12 cellular contexts compared by ENCODE assay signal in the genomic region with DNA sequence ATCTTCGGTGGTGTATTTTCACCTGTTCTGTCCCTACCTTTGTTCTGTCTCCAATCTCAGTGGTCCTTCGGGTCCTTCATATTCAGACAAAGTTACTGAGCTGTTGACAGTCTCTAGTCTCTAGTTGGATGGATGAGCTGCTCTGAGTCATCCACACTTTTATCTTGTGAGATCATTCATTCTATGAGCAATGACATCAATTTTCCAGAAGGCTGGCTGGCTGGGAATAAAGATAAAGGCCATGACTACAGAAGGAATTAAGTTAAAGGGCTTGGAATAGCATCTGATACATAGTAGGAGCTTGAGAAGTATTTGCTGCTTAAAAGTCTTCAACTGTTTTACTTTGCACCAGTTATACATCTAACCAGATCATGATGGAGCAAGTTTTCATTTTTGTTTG. TPM values are rescaled to one million over a fixed set of nuclear protein-coding genes. Genes with fewer than 3 reads are reported as not detected.
DNase-seq lines count a peak whose midpoint lies in the region; ATAC-seq and TF ChIP-seq lines count a peak whose summit lies in the region.
"Had no signal": no experiment of that assay in that cellular context is flagged by ENCODE, and none has a peak within 500 bp of the region (broad histone marks: within the 10 kb centered on the region; RNA-seq: fewer than 3 reads in every experiment).

No MANE protein-coding gene starts in this region.

- 27% methylated on average over 2 of the region's 2 CpGs for WGBS in right cardiac atrium
- 43 to 55% methylated on average over 2 of the region's 2 CpGs for WGBS in thyroid gland, 2 donors

- H3K27me3 ChIP-seq in right cardiac atrium (ENCODE audit: control insufficient read depth, insufficient read depth) (no peaks in the 10 kb centered on the region), thyroid gland (no peaks in the 10 kb centered on the region)
- H3K27me3 ChIP-seq: BLaER1 treated with 17β-estradiol and CSF1 and Interleukin-3, amounts not matched to agents 10 nM and 100 nM had no signal

- TF ChIP-seq POLR2A in thyroid gland (IDR thresholded peaks at IDR 0.05), result no peak

- ATAC-seq in activated naive CD4-positive, alpha-beta T cell treated with anti-CD3 and anti-CD28 coated beads, Interleukin-2, amount 50 U/mL, for 72 hours, result peak; percentile 18 to 57
- ATAC-seq in right cardiac atrium (peak; percentile 47 to 79), GM19328 (IDR thresholded peaks at IDR 0.05; ENCODE audit: unreplicated experiment) (no peak), GM19452 (IDR thresholded peaks at IDR 0.05; ENCODE audit: unreplicated experiment) (no peak)

- TF ChIP-seq CTCF in thyroid gland (IDR thresholded peaks at IDR 0.05), result no peak
- no peak for TF ChIP-seq CTCF in glutamatergic neuron (IDR thresholded peaks at IDR 0.05; ENCODE audit: partially characterized antibody, unreplicated experiment)

- H3K9me3 ChIP-seq in right cardiac atrium (ENCODE audit: control insufficient read depth, low read length), result no peaks in the 10 kb centered on the region
- no peaks in the 10 kb centered on the region for H3K9me3 ChIP-seq in thyroid gland

- no peak overlapping the region for H3K27ac Mint-ChIP-seq in activated naive CD4-positive, alpha-beta T cell treated with anti-CD3 and anti-CD28 coated beads, Interleukin-2, amount 50 U/mL, for 72 hours
- H3K27ac Mint-ChIP-seq in glutamatergic neuron (ENCODE audit: unreplicated experiment), result no peak overlapping the region

- no peaks in the 10 kb centered on the region for H3K36me3 ChIP-seq in thyroid gland
- H3K36me3 ChIP-seq: BLaER1 treated with 17β-estradiol and CSF1 and Interleukin-3, amounts not matched to agents 10 nM and 100 nM had no signal

- intact Hi-C loops in right cardiac atrium (cut with DNase I) (no loop called here), thyroid gland (cut with DNase I) (no loop called here)

- no peaks in the 10 kb centered on the region for H3K27me3 Mint-ChIP-seq in glutamatergic neuron (ENCODE audit: unreplicated experiment)

- H3K4me1 ChIP-seq in right cardiac atrium (ENCODE audit: control insufficient read depth, insufficient read depth, low read length), result no peaks in the 10 kb centered on the region
- H3K4me1 ChIP-seq in thyroid gland, result peaks cover 22 to 37% of the 10 kb centered on the region in 2 donors

- no peak for DNase-seq in activated naive CD4-positive, alpha-beta T cell treated with anti-CD3 and anti-CD28 coated beads, Interleukin-2, amount 50 U/mL, for 72 hours (ENCODE audit: low spot score in 2 of 2)
- DNase-seq in activated naive CD4-positive, alpha-beta T cell treated with Interleukin-2 at 50 U/mL for 16 hours, result no peak
- DNase-seq in SK-N-DZ (ENCODE audit: low spot score) (peak; percentile 11), right cardiac atrium (no peak), thyroid gland (no peak), glutamatergic neuron (no peak)
- DNase-seq: activated T-cell treated with anti-CD3 and anti-CD28 coated beads, Interleukin-2, amount 50 U/mL, for 1 hour; NK-92 treated with Interleukin-12 subunit alpha and Interleukin-12 subunit beta, amount 100 ng/mL, for 24 hours; stimulated activated CD4-positive, alpha-beta T cell treated with anti-CD3 and anti-CD28 coated beads, Interleukin-4, amount 100 ng/mL, for 1 hour had no signal

- no peaks in the 10 kb centered on the region for H3K9me3 Mint-ChIP-seq in activated naive CD4-positive, alpha-beta T cell treated with anti-CD3 and anti-CD28 coated beads, Interleukin-2, amount 50 U/mL, for 72 hours
- H3K9me3 Mint-ChIP-seq in glutamatergic neuron (ENCODE audit: unreplicated experiment), result peaks cover under 1% of the 10 kb centered on the region

- no peak overlapping the region for H3K4me3 Mint-ChIP-seq in glutamatergic neuron (ENCODE audit: unreplicated experiment)

- no peaks in the 10 kb centered on the region for H3K36me3 Mint-ChIP-seq in activated naive CD4-positive, alpha-beta T cell treated with anti-CD3 and anti-CD28 coated beads, Interleukin-2, amount 50 U/mL, for 72 hours
- no peaks in the 10 kb centered on the region for H3K36me3 Mint-ChIP-seq in glutamatergic neuron (ENCODE audit: unreplicated experiment)

- H3K4me1 Mint-ChIP-seq in glutamatergic neuron (ENCODE audit: low read depth, unreplicated experiment), result no peaks in the 10 kb centered on the region

- H3K27ac ChIP-seq in right cardiac atrium (ENCODE audit: low read length), result no peak overlapping the region
- peak overlapping the region in 2 of 3 donors; percentile 82 to 88 for H3K27ac ChIP-seq in thyroid gland
- H3K27ac ChIP-seq: BLaER1 treated with 17β-estradiol and CSF1 and Interleukin-3, amounts not matched to agents 10 nM and 100 nM had no signal

- H3K4me3 ChIP-seq in right cardiac atrium (ENCODE audit: low read length) (no peak overlapping the region), thyroid gland (replicated peaks in 1 of 3) (peak overlapping the region in 1 of 3 donors; percentile 16)
- H3K4me3 ChIP-seq: BLaER1 treated with 17β-estradiol and CSF1 and Interleukin-3, amounts not matched to agents 10 nM and 100 nM had no signal

RNA-seq across cellular contexts. Expression of a gene that starts 43.1 kb away (rescaled TPM):
- total RNA-seq in activated naive CD4-positive, alpha-beta T cell treated with anti-CD3 and anti-CD28 coated beads, Interleukin-2, amount 50 U/mL, for 72 hours, result 10 to 100 TPM; 52.3 to 53.3 TPM
- 47.8 and 67.3 TPM in 2 replicates for polyA plus RNA-seq in SK-N-DZ (2014; cell fraction: cytosol; rRNA removed)
- 30.9 and 57.2 TPM in 2 replicates for polyA plus RNA-seq in SK-N-DZ (2014; cell fraction: nucleus; rRNA removed)
- 10 to 100 TPM; 13.3 to 17.9 (median 14.5) TPM for total RNA-seq in right cardiac atrium
- 4.3 TPM for polyA plus RNA-seq in right cardiac atrium
- 100 to 1,000 TPM in 2 of 4 donors, 10 to 100 TPM in 2; 74.4 to 119 (median 93.5) TPM for total RNA-seq in thyroid gland
- 102 TPM for total RNA-seq in glutamatergic neuron (ENCODE audit: unreplicated experiment)

Comparison
In these comparisons a context has a peak if more than half of its experiments do, and no peak if none do; other contexts are left out.
1. ATAC-seq: peak in activated naive CD4-positive, alpha-beta T cell treated with anti-CD3 and anti-CD28 coated beads, Interleukin-2, amount 50 U/mL, for 72 hours (2 of 2) and right cardiac atrium (2 of 2); none in GM19328 (single experiment) and GM19452 (single experiment).